ENCODE assay signal across 14 cellular contexts in genomic region chr1:41665962-41666917, GRCh38.
DNase-seq lines count a peak whose midpoint lies in the region; ATAC-seq, FAIRE-seq and TF ChIP-seq lines count a peak whose summit lies in the region.
"Had no signal": no experiment of that assay in that cellular context is flagged by ENCODE, and none has a peak within 500 bp of the region (broad histone marks: within the 10 kb centered on the region; RNA-seq: fewer than 3 reads in every experiment).

No MANE protein-coding gene starts in this region.

- no peaks in the 10 kb centered on the region; the same call in 1 of the 2 replicates for H3K79me1 ChIP-seq in H1 (ENCODE audit: low read depth, low read length)

- peaks cover under 1 to 2% of the 10 kb centered on the region in 2 experiments for H4K20me1 ChIP-seq in H1 (replicated peaks in 1 of 2; ENCODE audit: control insufficient read depth in 1 of 2, insufficient read depth in 2 of 2, low read length in 2 of 2)

- H3K27me3 ChIP-seq in H1 (replicated peaks in 1 of 4; ENCODE audit: control insufficient read depth in 3 of 4, extremely low read depth in 1 of 4, insufficient read depth in 3 of 4, low read length in 3 of 4) = peaks cover 4 to 17% (median 16%) of the 10 kb centered on the region in 4 experiments
- H3K27me3 ChIP-seq: gastrocnemius medialis, uterus had no signal

- no peak overlapping the region for H2BK20ac ChIP-seq in H1 (ENCODE audit: low read length)

- peaks cover 83% of the 10 kb centered on the region for H3K4me1 Mint-ChIP-seq in activated naive CD4-positive, alpha-beta T cell treated with anti-CD3 and anti-CD28 coated beads, Interleukin-2, amount 10 ng/mL, durations not matched to agents 7 days and 5 days
- peaks cover 55% of the 10 kb centered on the region for H3K4me1 Mint-ChIP-seq in T-helper 17 cell

- no peak overlapping the region for H4K5ac ChIP-seq in H1 (ENCODE audit: insufficient read length, low read depth, low read length)

- no peak overlapping the region for H2AFZ ChIP-seq in H1 (ENCODE audit: low read length)

- POLR2A ChIA-PET in H1 (lab: Charles Lee; ENCODE audit: partially characterized antibody) = interaction anchor here (0.9 kb wide), 1 partner anchor 18 kb away, joined by 3 read pairs; no protein-coding TSS in a partner anchor

- no peak overlapping the region for H3K4me3 Mint-ChIP-seq in activated naive CD4-positive, alpha-beta T cell treated with anti-CD3 and anti-CD28 coated beads, Interleukin-2, amount 10 ng/mL, durations not matched to agents 7 days and 5 days
- peak overlapping the region; percentile 47 for H3K4me3 Mint-ChIP-seq in T-helper 17 cell

- no peak overlapping the region for H3K14ac ChIP-seq in H1 (ENCODE audit: insufficient read length)

- H3K18ac ChIP-seq in H1 (ENCODE audit: extremely low read depth, low read length) = no peak overlapping the region

- H3K9me3 ChIP-seq in T-helper 17 cell (ENCODE audit: control insufficient read depth, low read length, poor library complexity, severe bottlenecking) = no peaks in the 10 kb centered on the region
- H3K9me3 ChIP-seq in H1 (ENCODE audit: insufficient read depth in 2 of 2, low read depth in 1 of 2, low read length in 1 of 2) = no peaks in the 10 kb centered on the region
- H3K9me3 ChIP-seq: gastrocnemius medialis, uterus had no signal

- H2BK120ac ChIP-seq in H1 (replicated peaks; ENCODE audit: low read depth, low read length) = no peak overlapping the region

- CTCF ChIA-PET in activated naive CD4-positive, alpha-beta T cell treated with anti-CD3 and anti-CD28 coated beads, Interleukin-2, amount 10 ng/mL, durations not matched to agents 7 days and 5 days (lab: Charles Lee) = interaction anchor here (0.8 to 1.6 kb wide), 3 partner anchors 8 to 129 kb away, joined by 3 to 5 read pairs (median 3); no protein-coding TSS in a partner anchor
- CTCF ChIA-PET in H1 (lab: Charles Lee; ENCODE audit: partially characterized antibody) = interaction anchor here (1.2 to 2.1 kb wide), 3 partner anchors 8 to 65 kb away, joined by 3 to 5 read pairs (median 3); no protein-coding TSS in a partner anchor

- WGBS in H1 (ENCODE audit: extremely low coverage in 1 of 2, insufficient coverage in 1 of 2, insufficient read length in 1 of 2, insufficient replicate concordance in 2 of 2, low coverage in 1 of 2, low lambda C conversion rate in 2 of 2, missing lambda C conversion rate in 1 of 2), 2 experiments = 93% methylated on average over 6 of the region's 6 CpGs; no CpG with 5 or more reads in 1 of the 2 experiments

- H3K79me2 ChIP-seq in H1 (ENCODE audit: control insufficient read depth in 1 of 2, insufficient read depth in 2 of 2, low read length in 2 of 2) = no peaks in the 10 kb centered on the region

- no peak overlapping the region for H4K8ac ChIP-seq in H1 (ENCODE audit: extremely low read depth, insufficient read depth, low read length)

- FAIRE-seq in H1 (lab: Jason Lieb, UNC) (no peak), urothelium cell line (lab: Jason Lieb, UNC) (peak; percentile 67)

- H2BK5ac ChIP-seq in H1 (ENCODE audit: low read depth, low read length) = no peak overlapping the region

- H3K4me2 ChIP-seq in H1 (ENCODE audit: insufficient read depth in 1 of 2, low read depth in 2 of 2, low read length in 2 of 2) = no peak overlapping the region

- H2BK15ac ChIP-seq in H1 (ENCODE audit: low read length) = no peak overlapping the region

- TF ChIP-seq EP300 in H1 (IDR thresholded peaks at IDR 0.05; ENCODE audit: borderline replicate concordance in 1 of 2, low read depth in 2 of 2, low read length in 2 of 2) = no peak

- no peaks in the 10 kb centered on the region for H3K9me3 Mint-ChIP-seq in activated naive CD4-positive, alpha-beta T cell treated with anti-CD3 and anti-CD28 coated beads, Interleukin-2, amount 10 ng/mL, durations not matched to agents 7 days and 5 days

- no peak for DNase-seq in activated naive CD4-positive, alpha-beta T cell treated with anti-CD3 and anti-CD28 coated beads, Interleukin-2, amount 10 ng/mL, durations not matched to agents 7 days and 5 days
- DNase-seq in activated naive CD4-positive, alpha-beta T cell treated with anti-CD3 and anti-CD28 coated beads, Interleukin-2, amount 50 U/mL, for 16 hours = no peak
- DNase-seq in T-helper 17 cell (no peak), H1 (ENCODE audit: low read depth in 1 of 2, low spot score in 2 of 2) (no peak), urothelium cell line (ENCODE audit: low spot score) (no peak), GDM1 (lab: John Stamatoyannopoulos, UW) (no peak), DMS79 (lab: John Stamatoyannopoulos, UW) (no peak)
- DNase-seq: GF-D8, MV-4-11, NCI-H524 treated with DMSO at 0.1 percent for 48 hours, uterus had no signal

- H3K4ac ChIP-seq in H1 (replicated peaks; ENCODE audit: insufficient read length, low read depth, low read length) = no peak overlapping the region

- no peak for TF ChIP-seq CTCF in H1 (IDR thresholded peaks at IDR 0.05; ENCODE audit: control extremely low read depth in 1 of 3, insufficient read depth in 1 of 3, low read depth in 1 of 3, low read length in 3 of 3)

- H3K4me1 ChIP-seq in H1 (replicated peaks in 1 of 4; ENCODE audit: control insufficient read depth in 3 of 4, insufficient read depth in 4 of 4, low read length in 3 of 4) = peaks cover 3 to 11% (median 3%) of the 10 kb centered on the region in 4 experiments; a peak in 6 of 7 replicates

- TF ChIP-seq POLR2A in H1 (IDR thresholded peaks at IDR 0.05; ENCODE audit: control extremely low read depth in 1 of 2, low read depth in 2 of 2, low read length in 2 of 2) = no peak

- H3K36me3 ChIP-seq in H1 (ENCODE audit: control insufficient read depth in 2 of 4, insufficient read depth in 4 of 4, low read length in 3 of 4) = no peaks in the 10 kb centered on the region
- H3K36me3 ChIP-seq: gastrocnemius medialis, uterus had no signal

- peak overlapping the region; percentile 82 for H3K27ac Mint-ChIP-seq in activated naive CD4-positive, alpha-beta T cell treated with anti-CD3 and anti-CD28 coated beads, Interleukin-2, amount 10 ng/mL, durations not matched to agents 7 days and 5 days
- peak overlapping the region; percentile 96 for H3K27ac Mint-ChIP-seq in T-helper 17 cell

- peaks cover 5% of the 10 kb centered on the region for H3K36me3 Mint-ChIP-seq in activated naive CD4-positive, alpha-beta T cell treated with anti-CD3 and anti-CD28 coated beads, Interleukin-2, amount 10 ng/mL, durations not matched to agents 7 days and 5 days
- H3K36me3 Mint-ChIP-seq in T-helper 17 cell (ENCODE audit: low read depth) = no peaks in the 10 kb centered on the region

- H3K4me3 ChIP-seq in H1 (ENCODE audit: extremely low read depth in 1 of 4, insufficient read depth in 2 of 4, low read depth in 3 of 4, low read length in 4 of 4) = no peak overlapping the region
- H3K4me3 ChIP-seq: gastrocnemius medialis, SK-N-MC, uterus had no signal

- no peak overlapping the region for H4K91ac ChIP-seq in H1 (replicated peaks; ENCODE audit: insufficient read length, low read length)

- no peak for TF ChIP-seq RAD21 in H1 (IDR thresholded peaks at IDR 0.05 in 1 of 2, conservative IDR thresholded peaks at IDR 0.05 in 1 of 2; ENCODE audit: low read depth in 2 of 2, low read length in 2 of 2)

- ATAC-seq in T-helper 17 cell (no peak), GM18873 (IDR thresholded peaks at IDR 0.05; ENCODE audit: low FRiP score, unreplicated experiment) (no peak)

- H3K27ac ChIP-seq in H1 (ENCODE audit: low read depth, low read length) = no peak overlapping the region
- H3K27ac ChIP-seq: SK-N-MC, uterus had no signal

- H3K23me2 ChIP-seq in H1 (ENCODE audit: low read depth, low read length) = peaks cover 5% of the 10 kb centered on the region

- H3K56ac ChIP-seq in H1 (replicated peaks; ENCODE audit: insufficient read length, low read depth, low read length) = no peak overlapping the region

- H2AK5ac ChIP-seq in H1 (ENCODE audit: low read depth, low read length) = 0 out of 2 replicates have a peak overlapping the region, but pooled peaks have one; percentile 24

- no peak overlapping the region; the same call in 1 of the 2 replicates for H2BK12ac ChIP-seq in H1 (ENCODE audit: low read depth, low read length)

- H3K23ac ChIP-seq in H1 (ENCODE audit: insufficient read length) = no peak overlapping the region

- no peaks in the 10 kb centered on the region for H3K27me3 Mint-ChIP-seq in activated naive CD4-positive, alpha-beta T cell treated with anti-CD3 and anti-CD28 coated beads, Interleukin-2, amount 10 ng/mL, durations not matched to agents 7 days and 5 days
- H3K27me3 Mint-ChIP-seq in T-helper 17 cell = no peaks in the 10 kb centered on the region

- H3K9ac ChIP-seq in H1 (replicated peaks in 1 of 4; ENCODE audit: extremely low read depth in 1 of 4, low read depth in 3 of 4, low read length in 3 of 4) = no peak overlapping the region

TF ChIP-seq in H1, 55 proteins besides CTCF, POLR2A, EP300 and RAD21:
- TF ChIP-seq ASH2L (IDR thresholded peaks at IDR 0.05; ENCODE audit: low read length) (no peak), GTF2F1 (IDR thresholded peaks at IDR 0.05; ENCODE audit: borderline replicate concordance, low read depth, low read length) (no peak), CEBPB (IDR thresholded peaks at IDR 0.05; ENCODE audit: low read depth, low read length) (no peak), BACH1 (IDR thresholded peaks at IDR 0.05; ENCODE audit: low read length) (no peak), BCL11A (IDR thresholded peaks at IDR 0.05; ENCODE audit: low read depth in 2 of 2, low read length in 2 of 2) (no peak), NANOG (IDR thresholded peaks at IDR 0.05; ENCODE audit: insufficient read depth, low read depth, low read length, poor library complexity, severe bottlenecking) (no peak), POLR2AphosphoS5 (IDR thresholded peaks at IDR 0.05; ENCODE audit: low read depth, low read length) (no peak), CHD1 (IDR thresholded peaks at IDR 0.05; ENCODE audit: low read depth, low read length) (no peak), TAF1 (IDR thresholded peaks at IDR 0.05; ENCODE audit: low read depth, low read length) (no peak), TCF12 (IDR thresholded peaks at IDR 0.05; ENCODE audit: low read depth, low read length) (no peak), RXRA (IDR thresholded peaks at IDR 0.05; ENCODE audit: insufficient read depth, low read depth, low read length) (no peak), HDAC2 (IDR thresholded peaks at IDR 0.05; ENCODE audit: borderline replicate concordance in 1 of 2, low read depth in 2 of 2, low read length in 2 of 2) (no peak), ZNF274 (IDR thresholded peaks at IDR 0.05; ENCODE audit: borderline replicate concordance, extremely low read depth, low read length) (no peak), YY1 (IDR thresholded peaks at IDR 0.05; ENCODE audit: low read depth, low read length) (no peak), E2F6 (IDR thresholded peaks at IDR 0.05) (no peak), SRF (IDR thresholded peaks at IDR 0.05; ENCODE audit: low read depth, low read length) (no peak)
TF ChIP-seq in H1: peak in this region for 0.
